Comparison of ENCODE assay signal across 14 cellular contexts in genomic region chr16:83903739-83904138, GRCh38. TPM values are rescaled to one million over a fixed set of nuclear protein-coding genes. Genes with fewer than 3 reads are reported as not detected.
A peak's percentile ranks its signal among the peaks of the same experiment; 100 is the strongest.
DNase-seq lines count a peak whose midpoint lies in the region; ATAC-seq, FAIRE-seq and TF ChIP-seq lines count a peak whose summit lies in the region.
"Had no signal": no experiment of that assay in that cellular context is flagged by ENCODE, and none has a peak within 500 bp of the region (broad histone marks: within the 10 kb centered on the region; RNA-seq: fewer than 3 reads in every experiment).

No MANE protein-coding gene starts in this region.

- H3K27me3 Mint-ChIP-seq in astrocyte (ENCODE audit: low read depth, unreplicated experiment), result no peaks in the 10 kb centered on the region
- peaks cover 5% of the 10 kb centered on the region for H3K27me3 Mint-ChIP-seq in GM23338 (ENCODE audit: insufficient read depth, low read depth, poor library complexity)
- H3K27me3 Mint-ChIP-seq: activated naive CD8-positive, alpha-beta T cell treated with anti-CD3 and anti-CD28 coated beads for 36 hours; CD4-positive, CD25-positive, alpha-beta regulatory T cell had no signal

- H3K9me1 ChIP-seq in IMR-90 (ENCODE audit: insufficient read depth, low read length), result peaks cover 12% of the 10 kb centered on the region

- TF ChIP-seq RAD21 in IMR-90 (IDR thresholded peaks at IDR 0.05; ENCODE audit: low read length), result no peak

- TF ChIP-seq CTCF in IMR-90 (conservative IDR thresholded peaks at IDR 0.05; ENCODE audit: low read depth, low read length), result no peak
- TF ChIP-seq CTCF in astrocyte (IDR thresholded peaks at IDR 0.05; ENCODE audit: insufficient read depth, low read depth, low read length), result no peak
- no peak for TF ChIP-seq CTCF in sigmoid colon (IDR thresholded peaks at IDR 0.05)
- TF ChIP-seq CTCF in GM23338 (conservative IDR thresholded peaks at IDR 0.05; ENCODE audit: low read depth in 2 of 2), result no peak
- no peak for TF ChIP-seq CTCF in omental fat pad (IDR thresholded peaks at IDR 0.05)

- H3F3A ChIP-seq in GM23338 (replicated peaks; ENCODE audit: low read depth), result 0 out of 2 replicates have a peak, but pooled peaks cover 3% of the 10 kb centered on the region

- dilution Hi-C loops in IMR-90 (cut with HindIII; ENCODE audit: low sequenced_read_pairs, unreplicated experiment), result no loop called here

- FAIRE-seq in astrocyte (lab: Jason Lieb, UNC), result no peak
- FAIRE-seq: frontal cortex had no signal

- H3K14ac ChIP-seq in IMR-90 (replicated peaks; ENCODE audit: low read depth, low read length), result no peak overlapping the region

- H4K8ac ChIP-seq in IMR-90 (ENCODE audit: low read depth in 2 of 2, low read length in 2 of 2), result no peak overlapping the region

- WGBS in IMR-90 (ENCODE audit: extremely low coverage in 2 of 2, insufficient read length in 1 of 2), 2 experiments, result 45% methylated on average over 5 of the region's 10 CpGs; no CpG with 5 or more reads in 1 of the 2 experiments
- WGBS in sigmoid colon, 2 donors, result 80 to 86% methylated on average over 10 of the region's 10 CpGs

- H3K4me3 Mint-ChIP-seq in astrocyte (ENCODE audit: unreplicated experiment) (no peak overlapping the region), GM23338 (no peak overlapping the region)
- H3K4me3 Mint-ChIP-seq: activated naive CD8-positive, alpha-beta T cell treated with anti-CD3 and anti-CD28 coated beads for 36 hours; CD4-positive, CD25-positive, alpha-beta regulatory T cell had no signal

- no peaks in the 10 kb centered on the region for H3K79me2 ChIP-seq in astrocyte (ENCODE audit: insufficient read depth, low read length)
- H3K79me2 ChIP-seq in GM23338 (replicated peaks; ENCODE audit: insufficient read depth), result peaks cover 32% of the 10 kb centered on the region

- no peak overlapping the region for H3K56ac ChIP-seq in IMR-90 (ENCODE audit: extremely low read depth, insufficient read depth, low read length)

- intact Hi-C loops in IMR-90 (cut with micrococcal nuclease), result no loop called here
- intact Hi-C loops in left ventricle myocardium superior (cut with micrococcal nuclease), result no loop called here
- intact Hi-C loops in sigmoid colon (cut with DNase I), result no loop called here

- no peak overlapping the region for H2BK120ac ChIP-seq in IMR-90 (ENCODE audit: low read depth, low read length)

- H3K4me1 Mint-ChIP-seq in astrocyte (ENCODE audit: low read depth, unreplicated experiment) (peaks cover 16% of the 10 kb centered on the region), GM23338 (peaks cover 29% of the 10 kb centered on the region)

- no peak overlapping the region for H3K18ac ChIP-seq in IMR-90 (ENCODE audit: low read depth, low read length)

- TF ChIP-seq EP300 in sigmoid colon (IDR thresholded peaks at IDR 0.05), result peak in 1 of 4 donors; percentile 11

- no peaks in the 10 kb centered on the region for H3K9me2 ChIP-seq in GM23338 (ENCODE audit: insufficient read depth)

- peak; percentile 60 for DNase-seq in IMR-90
- DNase-seq in astrocyte (ENCODE audit: low read depth), result peak; percentile 8
- DNase-seq in left ventricle myocardium superior, result peak; percentile 83
- peak; percentile 91 for DNase-seq in sigmoid colon
- DNase-seq in GM23338 (ENCODE audit: low spot score), result no peak
- no peak for DNase-seq in omental fat pad (ENCODE audit: low spot score)
- DNase-seq: activated naive CD8-positive, alpha-beta T cell treated with anti-CD3 and anti-CD28 coated beads for 36 hours; CD4-positive, CD25-positive, alpha-beta regulatory T cell; dermis blood vessel endothelial cell; left lung; stimulated activated CD4-positive, alpha-beta T cell treated with anti-CD3 and anti-CD28 coated beads, Interleukin-4, amount 100 ng/mL, for 24 hours; stimulated activated naive CD8-positive, alpha-beta T cell treated with anti-CD3 and anti-CD28 coated beads, Interleukin-15, Interleukin-2, amounts not matched to agents 100 U/mL and 50 U/mL, for 24 hours had no signal

- no peak overlapping the region for H2BK5ac ChIP-seq in IMR-90 (ENCODE audit: low read depth, low read length, poor library complexity, severe bottlenecking)

- H3K36me3 Mint-ChIP-seq in astrocyte (ENCODE audit: low read depth, unreplicated experiment) (peaks cover 7% of the 10 kb centered on the region), GM23338 (ENCODE audit: low read depth) (peaks cover 14% of the 10 kb centered on the region)

- ATAC-seq in IMR-90 (ENCODE audit: low read depth) (no peak), left ventricle myocardium superior (peak; percentile 81), GM18505 (IDR thresholded peaks at IDR 0.05; ENCODE audit: unreplicated experiment) (no peak), GM23338 (no peak), omental fat pad (ENCODE audit: low FRiP score) (no peak)
- ATAC-seq: left lung; stimulated activated naive CD8-positive, alpha-beta T cell treated with anti-CD3 and anti-CD28 coated beads, Interleukin-15, Interleukin-2, amounts not matched to agents 100 U/mL and 50 U/mL, for 24 hours had no signal

- no peaks in the 10 kb centered on the region for H3K9me3 ChIP-seq in IMR-90 (ENCODE audit: control insufficient read depth, insufficient read depth, low read length)
- no peaks in the 10 kb centered on the region for H3K9me3 ChIP-seq in astrocyte (ENCODE audit: insufficient read depth, low read depth, low read length)
- H3K9me3 ChIP-seq in sigmoid colon, result no peaks in the 10 kb centered on the region
- H3K9me3 ChIP-seq: left lung had no signal

- no peak overlapping the region for H3K27ac ChIP-seq in IMR-90 (ENCODE audit: insufficient read depth, low read length)
- H3K27ac ChIP-seq in astrocyte (ENCODE audit: low read depth, low read length), result no peak overlapping the region
- H3K27ac ChIP-seq in sigmoid colon, result peak overlapping the region in 3 of 4 donors; percentile 65 to 82 (median 67)
- H3K27ac ChIP-seq in GM23338 (ENCODE audit: low read depth), result no peak overlapping the region
- H3K27ac ChIP-seq: left lung had no signal

- H2AFZ ChIP-seq in IMR-90 (replicated peaks; ENCODE audit: low read length, poor library complexity), result no peak overlapping the region
- no peak overlapping the region for H2AFZ ChIP-seq in astrocyte (ENCODE audit: low read depth, low read length)
- no peak overlapping the region for H2AFZ ChIP-seq in GM23338

- H3K79me1 ChIP-seq in IMR-90 (ENCODE audit: low read depth in 1 of 2, low read length in 2 of 2), result peaks cover 33 to 39% of the 10 kb centered on the region in 2 experiments

- H3K4me2 ChIP-seq in IMR-90 (ENCODE audit: low read depth, low read length), result no peak overlapping the region
- H3K4me2 ChIP-seq in astrocyte (ENCODE audit: low read length), result no peak overlapping the region
- no peak overlapping the region for H3K4me2 ChIP-seq in GM23338

- H3K36me3 ChIP-seq in IMR-90 (ENCODE audit: control insufficient read depth, insufficient read depth, low read length) (peaks cover 10% of the 10 kb centered on the region), astrocyte (ENCODE audit: insufficient read depth, low read length) (no peaks in the 10 kb centered on the region), sigmoid colon (peaks cover 0 to 20% (median 7%) of the 10 kb centered on the region in 4 donors), GM23338 (ENCODE audit: insufficient read depth) (no peaks in the 10 kb centered on the region; the same call in 1 of the 2 replicates)

- H2AK5ac ChIP-seq in IMR-90 (ENCODE audit: low read depth, low read length), result no peak overlapping the region

- H2BK20ac ChIP-seq in IMR-90 (ENCODE audit: low read depth, low read length), result no peak overlapping the region

- no peak overlapping the region for H2AK9ac ChIP-seq in IMR-90 (replicated peaks; ENCODE audit: low read depth, low read length, poor library complexity)

- H3K27ac Mint-ChIP-seq in astrocyte (ENCODE audit: unreplicated experiment), result no peak overlapping the region
- H3K27ac Mint-ChIP-seq in GM23338, result no peak overlapping the region
- H3K27ac Mint-ChIP-seq: activated naive CD8-positive, alpha-beta T cell treated with anti-CD3 and anti-CD28 coated beads for 36 hours had no signal

- no TSS peak for BruUV-seq in IMR-90 (replicated peaks; lab: Mats Ljungman, UMichigan)

- H3K9ac ChIP-seq in IMR-90 (ENCODE audit: low read depth, low read length) (no peak overlapping the region), astrocyte (ENCODE audit: low read length) (no peak overlapping the region)

- no peak overlapping the region for H3K4ac ChIP-seq in IMR-90 (ENCODE audit: low read depth, low read length)

- H3K27me3 ChIP-seq in IMR-90 (ENCODE audit: control insufficient read depth, insufficient read depth, low read length) (no peaks in the 10 kb centered on the region), astrocyte (ENCODE audit: insufficient read depth, low read length) (no peaks in the 10 kb centered on the region), sigmoid colon (no peaks in the 10 kb centered on the region), GM23338 (ENCODE audit: insufficient read depth) (peaks cover 4% of the 10 kb centered on the region; the same call in 1 of the 2 replicates)
- H3K27me3 ChIP-seq: left lung had no signal

- TF ChIP-seq POLR2A in IMR-90 (IDR thresholded peaks at IDR 0.05; ENCODE audit: low read depth, low read length) (no peak), sigmoid colon (IDR thresholded peaks at IDR 0.05) (no peak), GM18505 (IDR thresholded peaks at IDR 0.05; ENCODE audit: borderline replicate concordance, extremely low read depth, insufficient read depth, insufficient read length) (no peak)

- CTCF ChIA-PET in IMR-90 (lab: Yijun Ruan, JAX), result no interaction called here

- no peak overlapping the region for H3K23ac ChIP-seq in IMR-90 (ENCODE audit: low read depth, low read length)

- H3K4me1 ChIP-seq in IMR-90 (ENCODE audit: control insufficient read depth, insufficient read depth, low read length) (peaks cover 3% of the 10 kb centered on the region), astrocyte (ENCODE audit: insufficient read depth, low read length) (peaks cover 12% of the 10 kb centered on the region), sigmoid colon (peaks cover 0 to 47% (median 37%) of the 10 kb centered on the region in 4 donors), GM23338 (ENCODE audit: insufficient read depth) (peaks cover 22% of the 10 kb centered on the region)

- H4K20me1 ChIP-seq in IMR-90 (ENCODE audit: insufficient read depth, low read length) (peaks cover 26% of the 10 kb centered on the region), astrocyte (ENCODE audit: insufficient read depth, low read length) (peaks cover 26% of the 10 kb centered on the region), GM23338 (replicated peaks; ENCODE audit: insufficient read depth) (peaks cover 28% of the 10 kb centered on the region)

- H4K91ac ChIP-seq in IMR-90 (ENCODE audit: insufficient read depth, low read depth, low read length), result no peak overlapping the region

- H3K4me3 ChIP-seq in IMR-90 (ENCODE audit: insufficient read depth, low read depth, low read length), result no peak overlapping the region
- H3K4me3 ChIP-seq in astrocyte (ENCODE audit: insufficient read depth, low read depth, low read length), result no peak overlapping the region
- no peak overlapping the region for H3K4me3 ChIP-seq in sigmoid colon
- H3K4me3 ChIP-seq in GM23338, result no peak overlapping the region
- H3K4me3 ChIP-seq: left lung had no signal

- H2BK15ac ChIP-seq in IMR-90 (ENCODE audit: low read depth, low read length), result no peak overlapping the region

- in situ Hi-C loops in IMR-90 (cut with MboI; ENCODE audit: low sequenced_read_pairs), result no loop called here

- H3K9me3 Mint-ChIP-seq in astrocyte (ENCODE audit: unreplicated experiment), result no peaks in the 10 kb centered on the region
- H3K9me3 Mint-ChIP-seq in GM23338, result no peaks in the 10 kb centered on the region; the same call in 2 of the 3 replicates
- H3K9me3 Mint-ChIP-seq: activated naive CD8-positive, alpha-beta T cell treated with anti-CD3 and anti-CD28 coated beads for 36 hours had no signal

- POLR2A ChIA-PET in IMR-90 (lab: Charles Lee; ENCODE audit: unreplicated experiment), result no interaction called here

- H4K5ac ChIP-seq in IMR-90 (ENCODE audit: low read depth, low read length), result no peak overlapping the region

RNA-seq across cellular contexts. Expression of gene MLYCD, which starts 4.8 kb away (rescaled TPM):
- total RNA-seq in IMR-90 (2012; rRNA removed) (1.9 and 2.7 TPM in 2 replicates), astrocyte (2.7 and 2.8 TPM in 2 replicates), left ventricle myocardium superior (49.0 TPM), sigmoid colon (10 to 100 TPM in 3 of 4 donors, 1 to 10 TPM in 1; 9.3 to 16.3 (median 10.8) TPM), omental fat pad (10 to 100 TPM in 2 of 4 donors, 1 to 10 TPM in 2; 8.4 to 17.8 (median 10.6) TPM)
- polyA plus RNA-seq in IMR-90 (2012; rRNA removed) (1.9 TPM in 2 replicates), sigmoid colon (1 to 10 TPM; 1.8 to 5.4 (median 3.0) TPM), GM23338 (2016; fragmentation: Nextera tagmentation; extraction: Ambion mirVana) (2.3 and 3.2 TPM in 2 replicates)
- 1.3 and 1.5 TPM in 2 replicates for polyA plus RNA-seq in IMR-90 (2012; cell fraction: cytosol; rRNA removed)
- 4.7 and 4.8 TPM in 2 replicates for polyA plus RNA-seq in IMR-90 (2012; cell fraction: nucleus; rRNA removed; ENCODE audit: low replicate concordance)
- 6.5 and 7.2 TPM in 2 replicates for total RNA-seq in GM23338 (2014; rRNA removed; shearing (Covaris generic))

RNA-seq across cellular contexts. Expression of gene OSGIN1, which starts 49.3 kb away (rescaled TPM):
- 0.83 and 0.90 TPM in 2 replicates for total RNA-seq in IMR-90 (2012; rRNA removed)
- polyA plus RNA-seq in IMR-90 (2012; rRNA removed), result 6.4 and 7.4 TPM in 2 replicates
- polyA plus RNA-seq in IMR-90 (2012; cell fraction: cytosol; rRNA removed), result 3.1 and 4.1 TPM in 2 replicates
- polyA plus RNA-seq in IMR-90 (2012; cell fraction: nucleus; rRNA removed; ENCODE audit: low replicate concordance), result 4.1 and 9.2 TPM in 2 replicates
- 0.60 and 0.79 TPM in 2 replicates for total RNA-seq in astrocyte
- 4.7 TPM for total RNA-seq in left ventricle myocardium superior
- 1 to 10 TPM; 3.6 to 5.4 (median 4.3) TPM for total RNA-seq in sigmoid colon
- polyA plus RNA-seq in sigmoid colon, result 1 to 10 TPM; 6.6 to 9.9 (median 8.1) TPM
- 0.89 and 1.6 TPM in 2 replicates for total RNA-seq in GM23338 (2014; rRNA removed; shearing (Covaris generic))
- polyA plus RNA-seq in GM23338 (2016; fragmentation: Nextera tagmentation; extraction: Ambion mirVana), result 0.32 and 0.94 TPM in 2 replicates
- 10 to 100 TPM in 3 of 4 donors, 1 to 10 TPM in 1; 5.9 to 15.7 (median 13.3) TPM for total RNA-seq in omental fat pad
- total RNA-seq: frontal cortex had no signal

Comparison
In these comparisons a context has a peak if more than half of its experiments do, and no peak if none do; other contexts are left out.
1. DNase-seq: peak in IMR-90 (single experiment), astrocyte (single experiment), left ventricle myocardium superior (single experiment) and sigmoid colon (single experiment); none in GM23338 (single experiment) and omental fat pad (single experiment).
2. H3K27ac ChIP-seq: peak in sigmoid colon (3 of 4); none in IMR-90 (single experiment), astrocyte (single experiment) and GM23338 (single experiment).